1 cellular context compared by ENCODE assay signal in the genomic region with DNA sequence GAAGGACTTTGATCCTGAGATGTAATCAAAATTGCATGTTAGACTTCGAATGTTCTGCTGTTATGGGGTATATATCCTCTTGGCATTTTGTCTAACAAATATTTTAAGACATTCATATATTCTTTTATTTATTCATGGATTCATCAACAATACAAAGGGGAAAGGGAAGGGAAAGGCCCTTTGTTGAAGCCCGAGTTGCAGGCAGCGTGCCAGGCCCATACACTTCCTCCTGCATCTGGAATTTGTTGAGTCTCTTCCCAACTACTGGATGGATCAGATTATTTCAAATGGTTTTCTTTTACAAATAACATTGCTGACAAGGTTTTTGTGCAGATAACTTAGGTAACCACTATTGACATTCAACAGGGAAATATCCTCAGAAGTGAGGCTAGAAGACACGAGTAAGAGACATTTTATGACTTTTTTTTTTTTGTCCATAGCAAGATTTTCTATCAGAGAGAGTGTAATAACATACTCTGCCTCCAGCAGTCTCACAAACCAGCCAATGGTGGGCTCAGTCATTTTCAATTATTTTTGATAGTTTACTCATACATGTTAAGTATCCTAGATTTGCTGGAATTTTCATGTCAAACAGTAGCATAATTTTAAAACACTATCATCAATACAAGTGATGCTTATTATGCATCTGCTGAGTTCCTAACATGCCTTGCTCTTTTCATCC.
TF ChIP-seq lines count a peak whose summit lies in the region.

No MANE protein-coding gene starts in this region.

TF ChIP-seq in WTC11, 78 proteins besides CTCF, POLR2A, EP300 and RAD21 (continued from another document):
- TF ChIP-seq STAT6 (CRISPR knock-in tag; conservative IDR thresholded peaks at IDR 0.05; ENCODE audit: low read depth) (no peak), ZNF263 (CRISPR knock-in tag; IDR thresholded peaks at IDR 0.05; ENCODE audit: low read depth) (no peak), PREB (CRISPR knock-in tag; IDR thresholded peaks at IDR 0.05; ENCODE audit: borderline replicate concordance) (no peak), TP53 (CRISPR knock-in tag; IDR thresholded peaks at IDR 0.05) (no peak), ZNF281 (CRISPR knock-in tag; IDR thresholded peaks at IDR 0.05) (no peak), ESRRA (CRISPR knock-in tag; IDR thresholded peaks at IDR 0.05; ENCODE audit: borderline replicate concordance) (no peak)
- TF ChIP-seq, protein P1, sequence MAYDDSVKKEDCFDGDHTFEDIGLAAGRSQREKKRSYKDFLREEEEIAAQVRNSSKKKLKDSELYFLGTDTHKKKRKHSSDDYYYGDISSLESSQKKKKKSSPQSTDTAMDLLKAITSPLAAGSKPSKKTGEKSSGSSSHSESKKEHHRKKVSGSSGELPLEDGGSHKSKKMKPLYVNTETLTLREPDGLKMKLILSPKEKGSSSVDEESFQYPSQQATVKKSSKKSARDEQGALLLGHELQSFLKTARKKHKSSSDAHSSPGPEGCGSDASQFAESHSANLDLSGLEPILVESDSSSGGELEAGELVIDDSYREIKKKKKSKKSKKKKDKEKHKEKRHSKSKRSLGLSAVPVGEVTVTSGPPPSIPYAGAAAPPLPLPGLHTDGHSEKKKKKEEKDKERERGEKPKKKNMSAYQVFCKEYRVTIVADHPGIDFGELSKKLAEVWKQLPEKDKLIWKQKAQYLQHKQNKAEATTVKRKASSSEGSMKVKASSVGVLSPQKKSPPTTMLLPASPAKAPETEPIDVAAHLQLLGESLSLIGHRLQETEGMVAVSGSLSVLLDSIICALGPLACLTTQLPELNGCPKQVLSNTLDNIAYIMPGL (CRISPR knock-in tag; IDR thresholded peaks at IDR 0.05) = no peak
